In genomic region chr20:34875657-34876160, GRCh38 we compare ENCODE assay signal across 8 cellular contexts. TPM values are rescaled to one million over a fixed set of nuclear protein-coding genes. Genes with fewer than 3 reads are reported as not detected.
DNase-seq lines count a peak whose midpoint lies in the region; ATAC-seq and TF ChIP-seq lines count a peak whose summit lies in the region.

No MANE protein-coding gene starts in this region.

- ATAC-seq in GM23338 (no peak), HG03025 (IDR thresholded peaks at IDR 0.05; ENCODE audit: low FRiP score, unreplicated experiment) (no peak)

- H3K4me1 ChIP-seq in GM23338 (ENCODE audit: insufficient read depth) (peaks cover 26% of the 10 kb centered on the region), Peyer's patch (peaks cover 0 to 42% (median 6%) of the 10 kb centered on the region in 4 donors), fibroblast of lung (ENCODE audit: control insufficient read depth, extremely low read depth, insufficient read depth, low read length) (peaks cover 14% of the 10 kb centered on the region), skeletal muscle tissue (ENCODE audit: control insufficient read depth in 3 of 3, insufficient read depth in 3 of 3, low read length in 3 of 3) (peaks cover 45 to 63% (median 51%) of the 10 kb centered on the region in 3 donors)

- H3K9ac ChIP-seq in fibroblast of lung (ENCODE audit: insufficient read depth, low read length) = peak overlapping the region; percentile 0
- H3K9ac ChIP-seq in skeletal muscle tissue (ENCODE audit: low read depth in 1 of 3, low read length in 3 of 3) = peak overlapping the region; percentile 15 to 51 (median 20)

- peaks cover 5% of the 10 kb centered on the region; the same call in 1 of the 2 replicates for H3F3A ChIP-seq in GM23338 (replicated peaks; ENCODE audit: low read depth)

- H3K4me3 ChIP-seq in GM23338 = peak overlapping the region; percentile 43
- peak overlapping the region; percentile 80 to 94 (median 88) for H3K4me3 ChIP-seq in Peyer's patch
- H3K4me3 ChIP-seq in fibroblast of lung (replicated peaks in 1 of 4; ENCODE audit: control extremely low read depth in 1 of 4, insufficient read depth in 1 of 4, low read depth in 3 of 4, low read length in 4 of 4) = peak overlapping the region; percentile 5 to 90 (median 46)
- peak overlapping the region; percentile 57 to 89 (median 69) for H3K4me3 ChIP-seq in skeletal muscle tissue (ENCODE audit: low read length in 3 of 3)

- peaks cover 38% of the 10 kb centered on the region for H3K79me2 ChIP-seq in GM23338 (replicated peaks; ENCODE audit: insufficient read depth)
- peaks cover 13% of the 10 kb centered on the region for H3K79me2 ChIP-seq in fibroblast of lung (ENCODE audit: control insufficient read depth, insufficient read depth, low read length)

- H4K20me1 ChIP-seq in GM23338 (replicated peaks; ENCODE audit: insufficient read depth) (no peaks in the 10 kb centered on the region), fibroblast of lung (ENCODE audit: control insufficient read depth, extremely low read depth, insufficient read depth, low read length) (peaks cover 2% of the 10 kb centered on the region)

- peak overlapping the region; percentile 90 for H3K4me3 Mint-ChIP-seq in GM23338

- no peaks in the 10 kb centered on the region for H3K36me3 ChIP-seq in GM23338 (ENCODE audit: insufficient read depth)
- no peaks in the 10 kb centered on the region for H3K36me3 ChIP-seq in Peyer's patch
- no peaks in the 10 kb centered on the region for H3K36me3 ChIP-seq in fibroblast of lung (ENCODE audit: control insufficient read depth, insufficient read depth, low read length)
- H3K36me3 ChIP-seq in skeletal muscle tissue (ENCODE audit: control insufficient read depth in 3 of 3, insufficient read depth in 3 of 3, low read length in 3 of 3) = no peaks in the 10 kb centered on the region

- H2AFZ ChIP-seq in GM23338 = peak overlapping the region; percentile 77
- peak overlapping the region; percentile 81 for H2AFZ ChIP-seq in fibroblast of lung (ENCODE audit: low read length)

- DNase-seq in GM23338 (ENCODE audit: low spot score) = no peak
- no peak for DNase-seq in Peyer's patch
- DNase-seq in fibroblast of lung (ENCODE audit: low read depth in 2 of 2) = no peak
- DNase-seq in inferior parietal cortex (ENCODE audit: extremely low spot score) = no peak
- no peak for DNase-seq in putamen (ENCODE audit: low spot score)
- no peak for DNase-seq in A172 (ENCODE audit: low spot score)

- H3K9me3 ChIP-seq in Peyer's patch (no peaks in the 10 kb centered on the region), fibroblast of lung (ENCODE audit: control insufficient read depth, insufficient read depth, low read depth, low read length) (no peaks in the 10 kb centered on the region), skeletal muscle tissue (ENCODE audit: control insufficient read depth in 3 of 3, low read length in 3 of 3) (no peaks in the 10 kb centered on the region)

- H3K4me2 ChIP-seq in GM23338 (peak overlapping the region; percentile 68), fibroblast of lung (ENCODE audit: extremely low read depth, insufficient read depth, low read length) (peak overlapping the region; percentile 77)

- peak overlapping the region; percentile 64 for H3K27ac Mint-ChIP-seq in GM23338

- H3K27me3 ChIP-seq in GM23338 (ENCODE audit: insufficient read depth) (peaks cover 27% of the 10 kb centered on the region), Peyer's patch (no peaks in the 10 kb centered on the region), fibroblast of lung (ENCODE audit: control insufficient read depth, insufficient read depth, low read length) (no peaks in the 10 kb centered on the region), skeletal muscle tissue (ENCODE audit: control insufficient read depth in 3 of 3, insufficient read depth in 3 of 3, low read length in 3 of 3) (no peaks in the 10 kb centered on the region)

- H3K27ac ChIP-seq in GM23338 (ENCODE audit: low read depth) = peak overlapping the region; percentile 85
- peak overlapping the region; percentile 40 to 98 (median 86) for H3K27ac ChIP-seq in Peyer's patch
- H3K27ac ChIP-seq in fibroblast of lung (ENCODE audit: insufficient read depth, low read length) = peak overlapping the region; percentile 56
- peak overlapping the region; percentile 76 for H3K27ac ChIP-seq in skeletal muscle tissue (ENCODE audit: low read depth, low read length)

- no peaks in the 10 kb centered on the region; the same call in 2 of the 3 replicates for H3K36me3 Mint-ChIP-seq in GM23338 (ENCODE audit: low read depth)

- H3K27me3 Mint-ChIP-seq in GM23338 (ENCODE audit: insufficient read depth, low read depth, poor library complexity) = peaks cover 26% of the 10 kb centered on the region

- TF ChIP-seq CTCF in GM23338 (conservative IDR thresholded peaks at IDR 0.05; ENCODE audit: low read depth in 2 of 2) (peak; percentile 53 to 55), Peyer's patch (IDR thresholded peaks at IDR 0.05) (peak in 4 of 6 experiments; percentile 23 to 75 (median 64)), fibroblast of lung (conservative IDR thresholded peaks at IDR 0.05 in 1 of 2, IDR thresholded peaks at IDR 0.05 in 1 of 2; ENCODE audit: low read depth in 1 of 2, low read length in 2 of 2) (peak; percentile 20 to 27)

- peaks cover 33% of the 10 kb centered on the region for H3K4me1 Mint-ChIP-seq in GM23338

- H3K9me2 ChIP-seq in GM23338 (ENCODE audit: insufficient read depth) = no peaks in the 10 kb centered on the region

- TF ChIP-seq POLR2A in Peyer's patch (IDR thresholded peaks at IDR 0.05) = peak in 1 of 2 donors; percentile 75

- H3K9me3 Mint-ChIP-seq in GM23338 = no peaks in the 10 kb centered on the region

RNA-seq across cellular contexts. Expression of gene ACSS2, which starts 0.7 kb away (rescaled TPM):
- 43.4 and 49.3 TPM in 2 replicates for total RNA-seq in GM23338 (2014; rRNA removed; shearing (Covaris generic))
- 26.1 and 26.8 TPM in 2 replicates for polyA plus RNA-seq in GM23338 (2016; fragmentation: Nextera tagmentation; extraction: Ambion mirVana)
- 100 to 1,000 TPM; 158 to 473 (median 267) TPM for total RNA-seq in Peyer's patch
- total RNA-seq in fibroblast of lung = 50.1 and 129 TPM in 2 replicates
- 52.1 and 59.4 TPM in 2 replicates for polyA plus RNA-seq in fibroblast of lung
- polyA plus RNA-seq in fibroblast of lung (2012) = 43.6 and 54.6 TPM in 2 replicates
- polyA minus RNA-seq in fibroblast of lung (ENCODE audit: low replicate concordance) = 259 and 291 TPM in 2 replicates
- 71.0 TPM for total RNA-seq in skeletal muscle tissue
- total RNA-seq in A172 (2014; rRNA removed; shearing (Covaris generic)) = 40.1 and 49.9 TPM in 2 replicates

RNA-seq across cellular contexts. Expression of gene GGT7, which starts 3.1 kb away (rescaled TPM):
- total RNA-seq in GM23338 (2014; rRNA removed; shearing (Covaris generic)) = 23.6 and 24.9 TPM in 2 replicates
- polyA plus RNA-seq in GM23338 (2016; fragmentation: Nextera tagmentation; extraction: Ambion mirVana) (19.0 and 24.6 TPM in 2 replicates), fibroblast of lung (8.2 and 10.3 TPM in 2 replicates)
- total RNA-seq in Peyer's patch (10 to 100 TPM; 22.3 to 40.6 (median 31.8) TPM), fibroblast of lung (9.5 and 15.2 TPM in 2 replicates), skeletal muscle tissue (2.6 TPM)
- 15.1 and 19.5 TPM in 2 replicates for polyA plus RNA-seq in fibroblast of lung (2012)
- polyA minus RNA-seq in fibroblast of lung (ENCODE audit: low replicate concordance) = 15.0 and 17.3 TPM in 2 replicates
- total RNA-seq in A172 (2014; rRNA removed; shearing (Covaris generic)) = 0.26 and 0.55 TPM in 2 replicates

RNA-seq across cellular contexts. Expression of gene NCOA6, which starts 50.3 kb away (rescaled TPM):
- total RNA-seq in GM23338 (2014; rRNA removed; shearing (Covaris generic)) = 10.6 and 10.8 TPM in 2 replicates
- polyA plus RNA-seq in GM23338 (2016; fragmentation: Nextera tagmentation; extraction: Ambion mirVana) (15.9 and 17.4 TPM in 2 replicates), fibroblast of lung (12.0 and 14.6 TPM in 2 replicates)
- total RNA-seq in Peyer's patch (10 to 100 TPM; 33.8 to 58.4 (median 49.5) TPM), fibroblast of lung (5.9 and 8.1 TPM in 2 replicates), skeletal muscle tissue (14.6 TPM)
- 13.6 and 13.8 TPM in 2 replicates for polyA plus RNA-seq in fibroblast of lung (2012)
- polyA minus RNA-seq in fibroblast of lung (ENCODE audit: low replicate concordance) = 21.5 and 24.1 TPM in 2 replicates
- total RNA-seq in A172 (2014; rRNA removed; shearing (Covaris generic)) = 6.0 and 8.2 TPM in 2 replicates
